In genomic region chr11:85628771-85629341, GRCh38 we compare ENCODE assay signal across 8 cellular contexts. TPM values are rescaled to one million over a fixed set of nuclear protein-coding genes. Genes with fewer than 3 reads are reported as not detected.
DNase-seq lines count a peak whose midpoint lies in the region; ATAC-seq, FAIRE-seq and TF ChIP-seq lines count a peak whose summit lies in the region.

No MANE protein-coding gene starts in this region.

- no peaks in the 10 kb centered on the region for H3K9me1 ChIP-seq in keratinocyte (ENCODE audit: control insufficient read depth, extremely low read depth, insufficient read depth, low read length)

- peaks cover 30% of the 10 kb centered on the region for H3K4me1 ChIP-seq in CD4-positive, alpha-beta memory T cell (ENCODE audit: insufficient read depth, low read length)
- H3K4me1 ChIP-seq in ascending aorta: peaks cover 0 to 6% of the 10 kb centered on the region in 2 donors
- H3K4me1 ChIP-seq in keratinocyte (ENCODE audit: control insufficient read depth, extremely low read depth, insufficient read depth, low read length): peaks cover 20% of the 10 kb centered on the region

- H3K9me3 ChIP-seq in CD4-positive, alpha-beta memory T cell (ENCODE audit: control insufficient read depth in 1 of 2, low read length in 2 of 2): no peaks in the 10 kb centered on the region
- H3K9me3 ChIP-seq in ascending aorta: no peaks in the 10 kb centered on the region
- no peaks in the 10 kb centered on the region for H3K9me3 ChIP-seq in keratinocyte (ENCODE audit: control insufficient read depth, low read depth, low read length)

- peaks cover 13 to 32% of the 10 kb centered on the region in 2 donors for H3K36me3 Mint-ChIP-seq in CD4-positive, alpha-beta memory T cell

- peak; percentile 4 for ATAC-seq in GM21447 (IDR thresholded peaks at IDR 0.05; ENCODE audit: unreplicated experiment)
- peak; percentile 2 for ATAC-seq in stimulated activated naive CD8-positive, alpha-beta T cell treated with anti-CD3 and anti-CD28 coated beads, Interleukin-15, Interleukin-2, amounts not matched to agents 100 U/mL and 50 U/mL, for 24 hours

- POLR2A ChIA-PET in CD4-positive, alpha-beta memory T cell (lab: Charles Lee; ENCODE audit: partially characterized antibody): interaction anchor here (0.8 to 4.3 kb wide), 11 partner anchors 9 to 673 kb away, joined by 3 to 68 read pairs (median 11); partner anchors contain the start of genes CREBZF, EED, HIKESHI and PICALM

- dilution Hi-C loops in keratinocyte (cut with MboI; ENCODE audit: extremely low pct_ligation_motif_present, low sequenced_read_pairs): no loop called here

- H3K9me3 Mint-ChIP-seq in CD4-positive, alpha-beta memory T cell: peaks cover 0 to 1% (median 0%) of the 10 kb centered on the region in 8 donors

- peak overlapping the region; percentile 91 to 99 (median 97) for H3K27ac Mint-ChIP-seq in CD4-positive, alpha-beta memory T cell

- H3K79me2 ChIP-seq in keratinocyte (ENCODE audit: control insufficient read depth, insufficient read depth, low read length): peaks cover 35% of the 10 kb centered on the region

- peak overlapping the region; percentile 82 for H3K4me2 ChIP-seq in keratinocyte (ENCODE audit: control insufficient read depth, extremely low read depth, insufficient read depth, low read depth, low read length)

- TF ChIP-seq CTCF in ascending aorta (IDR thresholded peaks at IDR 0.05): no peak
- TF ChIP-seq CTCF in keratinocyte (optimal IDR thresholded peaks at IDR 0.05 in 1 of 3, IDR thresholded peaks at IDR 0.05 in 1 of 3, conservative IDR thresholded peaks at IDR 0.05 in 1 of 3; ENCODE audit: extremely low read depth in 1 of 3, insufficient read depth in 2 of 3, low read length in 3 of 3): no peak

- H2AFZ ChIP-seq in keratinocyte (ENCODE audit: control insufficient read depth, low read length): peak overlapping the region; percentile 97

- H3K27me3 ChIP-seq in CD4-positive, alpha-beta memory T cell (ENCODE audit: insufficient read depth, low read length): no peaks in the 10 kb centered on the region
- H3K27me3 ChIP-seq in ascending aorta: no peaks in the 10 kb centered on the region
- no peaks in the 10 kb centered on the region for H3K27me3 ChIP-seq in keratinocyte (ENCODE audit: control insufficient read depth, extremely low read depth, insufficient read depth, low read length)

- H3K4me3 ChIP-seq in CD4-positive, alpha-beta memory T cell (ENCODE audit: low read length in 2 of 2): peak overlapping the region; percentile 58 to 73
- H3K4me3 ChIP-seq in Jurkat, Clone E6-1 (ENCODE audit: low read length): peak overlapping the region; percentile 93
- H3K4me3 ChIP-seq in ascending aorta (peak overlapping the region; percentile 51 to 88), keratinocyte (ENCODE audit: control insufficient read depth in 2 of 3, extremely low read depth in 1 of 3, insufficient read depth in 2 of 3, low read depth in 1 of 3, low read length in 3 of 3) (peak overlapping the region; percentile 55 to 94 (median 93))

- intact Hi-C loops in CD4-positive, alpha-beta memory T cell (cut with micrococcal nuclease): loop anchor here (1.0 to 2.0 kb wide), 8 partner anchors 18 to 674 kb away; partner anchors contain the start of genes HIKESHI, PICALM and TMEM126A
- intact Hi-C loops in ascending aorta (cut with DNase I): loop anchor here (1.0 to 10.0 kb wide), 4 partner anchors 18 to 616 kb away; partner anchors contain the start of genes EED and TMEM126A

- H3K36me3 ChIP-seq in CD4-positive, alpha-beta memory T cell (ENCODE audit: insufficient read depth, low read length): peaks cover 6% of the 10 kb centered on the region
- H3K36me3 ChIP-seq in ascending aorta (peaks cover under 1 to 6% of the 10 kb centered on the region in 2 donors), keratinocyte (ENCODE audit: control insufficient read depth in 2 of 2, extremely low read depth in 1 of 2, insufficient read depth in 2 of 2, low read length in 2 of 2) (no peaks in the 10 kb centered on the region)

- peak overlapping the region; percentile 90 for H3K9ac ChIP-seq in keratinocyte (ENCODE audit: control insufficient read depth, extremely low read depth, insufficient read depth, low read length)

- peak; percentile 61 for FAIRE-seq in keratinocyte (lab: Jason Lieb, UNC)

- peaks cover 27 to 47% (median 36%) of the 10 kb centered on the region in 4 donors for H3K4me1 Mint-ChIP-seq in CD4-positive, alpha-beta memory T cell

- CTCF ChIA-PET in CD4-positive, alpha-beta memory T cell (lab: Charles Lee; ENCODE audit: partially characterized antibody): interaction anchor here (0.8 to 1.8 kb wide), 5 partner anchors 19 to 226 kb away, joined by 3 to 11 read pairs (median 7); partner anchors contain the start of genes CCDC83 and TMEM126A

- H3K4me3 Mint-ChIP-seq in CD4-positive, alpha-beta memory T cell: peak overlapping the region; percentile 93 to 99 (median 98)

- H3K27me3 Mint-ChIP-seq in CD4-positive, alpha-beta memory T cell: peaks cover 0 to 2% of the 10 kb centered on the region in 2 donors

- no peaks in the 10 kb centered on the region for H4K20me1 ChIP-seq in keratinocyte (ENCODE audit: control insufficient read depth, extremely low read depth, insufficient read depth, low read length)

- H3K27ac ChIP-seq in CD4-positive, alpha-beta memory T cell (ENCODE audit: low read depth, low read length): peak overlapping the region; percentile 82
- peak overlapping the region; percentile 79 to 92 for H3K27ac ChIP-seq in ascending aorta
- peak overlapping the region; percentile 94 for H3K27ac ChIP-seq in keratinocyte (ENCODE audit: control insufficient read depth, insufficient read depth, low read length)

- no peak for DNase-seq in CD4-positive, alpha-beta memory T cell
- no peak for DNase-seq in Jurkat, Clone E6-1 (ENCODE audit: low read depth, low spot score)
- DNase-seq in ascending aorta (ENCODE audit: low spot score in 2 of 2) (no peak), keratinocyte (ENCODE audit: low read depth, low spot score) (no peak), DMS153 treated with DMSO at 0.1 percent for 48 hours (lab: John Stamatoyannopoulos, UW; ENCODE audit: unreplicated experiment) (no peak), cortex of kidney (lab: John Stamatoyannopoulos, UW) (no peak)
- DNase-seq in stimulated activated naive CD8-positive, alpha-beta T cell treated with anti-CD3 and anti-CD28 coated beads, Interleukin-15, Interleukin-2, amounts not matched to agents 100 U/mL and 50 U/mL, for 24 hours: peak; percentile 21

RNA-seq across cellular contexts. Expression of gene TMEM126B, which starts 0.5 kb away (rescaled TPM):
- 10 to 100 TPM; 40.9 to 46.8 TPM for total RNA-seq in CD4-positive, alpha-beta memory T cell
- polyA plus RNA-seq in CD4-positive, alpha-beta memory T cell: 10 to 100 TPM; 66.6 to 73.4 TPM
- polyA plus RNA-seq in Jurkat, Clone E6-1 (2012; ENCODE audit: insufficient read depth, insufficient read length): 87.5 TPM
- 76.4 TPM for total RNA-seq in ascending aorta
- polyA plus RNA-seq in keratinocyte: 52.6 to 105 TPM (median 65.6 TPM) in 3 replicates
- polyA plus RNA-seq in keratinocyte (2011; ENCODE audit: low read depth): 16.8 TPM
- 67.2 and 133 TPM in 2 replicates for polyA plus RNA-seq in keratinocyte (2011; cell fraction: cytosol; rRNA removed)
- polyA plus RNA-seq in keratinocyte (2011; cell fraction: nucleus; rRNA removed): 45.5 and 62.4 TPM in 2 replicates
- 50.2 and 63.8 TPM in 2 replicates for polyA plus RNA-seq in keratinocyte (2012; ENCODE audit: low replicate concordance)
- polyA minus RNA-seq in keratinocyte: 1.9 to 25.6 TPM (median 14.6 TPM) in 3 replicates
- 11.7 TPM for polyA minus RNA-seq in keratinocyte (2011; cell fraction: cytosol; rRNA and poly(A)+ RNA removed)
- 4.5 and 9.4 TPM in 2 replicates for polyA minus RNA-seq in keratinocyte (2011; cell fraction: nucleus; rRNA and poly(A)+ RNA removed)

RNA-seq across cellular contexts. Expression of gene DLG2, which starts 1.7 kb away (rescaled TPM):
- total RNA-seq in CD4-positive, alpha-beta memory T cell: 1 to 10 TPM; 2.7 TPM
- 1 to 10 TPM in 1 of 2 donors, under 1 TPM in 1; 0.78 to 1.1 TPM for polyA plus RNA-seq in CD4-positive, alpha-beta memory T cell
- polyA plus RNA-seq in Jurkat, Clone E6-1 (2012; ENCODE audit: insufficient read depth, insufficient read length): 1.3 TPM
- total RNA-seq in ascending aorta: 0.43 TPM
- 0.19 to 0.55 TPM (median 0.37 TPM) in 3 replicates for polyA plus RNA-seq in keratinocyte
- 3.7 TPM for polyA plus RNA-seq in keratinocyte (2011; ENCODE audit: low read depth)
- 0.23 and 0.43 TPM in 2 replicates for polyA plus RNA-seq in keratinocyte (2011; cell fraction: cytosol; rRNA removed)
- 0.62 and 0.72 TPM in 2 replicates for polyA plus RNA-seq in keratinocyte (2011; cell fraction: nucleus; rRNA removed)
- polyA plus RNA-seq in keratinocyte (2012; ENCODE audit: low replicate concordance): 0.45 and 0.87 TPM in 2 replicates
- polyA minus RNA-seq in keratinocyte: 1.2 to 1.5 TPM in 2 of 3 replicates, not detected in the other
- polyA minus RNA-seq in keratinocyte (2011; cell fraction: cytosol; rRNA and poly(A)+ RNA removed): not detected
- 1.1 and 1.9 TPM in 2 replicates for polyA minus RNA-seq in keratinocyte (2011; cell fraction: nucleus; rRNA and poly(A)+ RNA removed)

RNA-seq across cellular contexts. Expression of gene TMEM126A, which starts 18.9 kb away (rescaled TPM):
- total RNA-seq in CD4-positive, alpha-beta memory T cell: 10 to 100 TPM; 17.4 to 17.5 TPM
- 10 to 100 TPM; 67.2 to 70.0 TPM for polyA plus RNA-seq in CD4-positive, alpha-beta memory T cell
- 94.9 TPM for polyA plus RNA-seq in Jurkat, Clone E6-1 (2012; ENCODE audit: insufficient read depth, insufficient read length)
- 6.8 TPM for total RNA-seq in ascending aorta
- polyA plus RNA-seq in keratinocyte: 32.9 to 70.2 TPM (median 45.3 TPM) in 3 replicates
- polyA plus RNA-seq in keratinocyte (2011; ENCODE audit: low read depth): 6.0 TPM
- 32.3 and 73.5 TPM in 2 replicates for polyA plus RNA-seq in keratinocyte (2011; cell fraction: cytosol; rRNA removed)
- 15.7 and 24.8 TPM in 2 replicates for polyA plus RNA-seq in keratinocyte (2011; cell fraction: nucleus; rRNA removed)
- polyA plus RNA-seq in keratinocyte (2012; ENCODE audit: low replicate concordance): 33.0 and 46.1 TPM in 2 replicates
- polyA minus RNA-seq in keratinocyte: 4.1 to 24.3 TPM (median 15.4 TPM) in 3 replicates
- 10.2 TPM for polyA minus RNA-seq in keratinocyte (2011; cell fraction: cytosol; rRNA and poly(A)+ RNA removed)
- 1.9 and 3.3 TPM in 2 replicates for polyA minus RNA-seq in keratinocyte (2011; cell fraction: nucleus; rRNA and poly(A)+ RNA removed)

RNA-seq across cellular contexts. Expression of gene CREBZF, which starts 36.1 kb away (rescaled TPM):
- total RNA-seq in CD4-positive, alpha-beta memory T cell: 100 to 1,000 TPM; 103 to 105 TPM
- polyA plus RNA-seq in CD4-positive, alpha-beta memory T cell: 10 to 100 TPM in 1 of 2 donors, 1 to 10 TPM in 1; 7.6 to 13.7 TPM
- polyA plus RNA-seq in Jurkat, Clone E6-1 (2012; ENCODE audit: insufficient read depth, insufficient read length): 35.4 TPM
- 29.7 TPM for total RNA-seq in ascending aorta
- 9.1 to 23.8 TPM (median 20.1 TPM) in 3 replicates for polyA plus RNA-seq in keratinocyte
- 30.4 TPM for polyA plus RNA-seq in keratinocyte (2011; ENCODE audit: low read depth)
- polyA plus RNA-seq in keratinocyte (2011; cell fraction: cytosol; rRNA removed): 2.5 and 4.2 TPM in 2 replicates
- 58.7 and 79.8 TPM in 2 replicates for polyA plus RNA-seq in keratinocyte (2011; cell fraction: nucleus; rRNA removed)
- 9.6 and 20.4 TPM in 2 replicates for polyA plus RNA-seq in keratinocyte (2012; ENCODE audit: low replicate concordance)
- 2.6 to 18.8 TPM (median 7.4 TPM) in 3 replicates for polyA minus RNA-seq in keratinocyte
- 7.3 TPM for polyA minus RNA-seq in keratinocyte (2011; cell fraction: cytosol; rRNA and poly(A)+ RNA removed)
- 14.8 and 21.6 TPM in 2 replicates for polyA minus RNA-seq in keratinocyte (2011; cell fraction: nucleus; rRNA and poly(A)+ RNA removed)

RNA-seq across cellular contexts. Expression of gene CCDC89, which starts 57.1 kb away (rescaled TPM):
- under 1 TPM; 0.22 to 0.70 TPM for total RNA-seq in CD4-positive, alpha-beta memory T cell
- polyA plus RNA-seq in CD4-positive, alpha-beta memory T cell: not detected
- not detected for polyA plus RNA-seq in Jurkat, Clone E6-1 (2012; ENCODE audit: insufficient read depth, insufficient read length)
- 16.6 TPM for total RNA-seq in ascending aorta
- polyA plus RNA-seq in keratinocyte: 0.09 to 0.54 TPM (median 0.31 TPM) in 3 replicates
- 0.81 TPM for polyA plus RNA-seq in keratinocyte (2011; ENCODE audit: low read depth)
- polyA plus RNA-seq in keratinocyte (2011; cell fraction: cytosol; rRNA removed): 0.13 and 0.22 TPM in 2 replicates
- 0.23 and 0.37 TPM in 2 replicates for polyA plus RNA-seq in keratinocyte (2011; cell fraction: nucleus; rRNA removed)
- polyA plus RNA-seq in keratinocyte (2012; ENCODE audit: low replicate concordance): 0.23 and 0.36 TPM in 2 replicates
- polyA minus RNA-seq in keratinocyte: 0.30 to 0.32 TPM in 2 of 3 replicates, not detected in the other
- not detected for polyA minus RNA-seq in keratinocyte (2011; cell fraction: cytosol; rRNA and poly(A)+ RNA removed)
- polyA minus RNA-seq in keratinocyte (2011; cell fraction: nucleus; rRNA and poly(A)+ RNA removed): 1.2 TPM in 1 of 2 replicates, not detected in the other
